Comparison of ENCODE assay signal across 25 cellular contexts in genomic region chr12:12796928-12797788, GRCh38.
"Had no signal": no experiment of that assay in that cellular context is flagged by ENCODE, and none has a peak within 500 bp of the region (broad histone marks: within the 10 kb centered on the region; RNA-seq: fewer than 3 reads in every experiment).

No MANE protein-coding gene starts in this region.

- H3K27me3 ChIP-seq: gastrocnemius medialis, right atrium auricular region, spleen, testis, vagina had no signal

- H3K4me3 ChIP-seq: gastrocnemius medialis, left ventricle myocardium inferior, lung, right atrium auricular region, spleen, testis, vagina had no signal

- H3K36me3 Mint-ChIP-seq: T-cell had no signal

- DNase-seq: activated CD4-positive, alpha-beta memory T cell treated with anti-CD3 and anti-CD28 coated beads, Interleukin-2, amount 10 ng/mL, durations not matched to agents 7 days and 5 days; activated CD4-positive, alpha-beta T cell treated with anti-CD3 and anti-CD28 coated beads, Interleukin-2, amount 10 ng/mL, durations not matched to agents 24 days and 14 days; activated CD8-positive, alpha-beta memory T cell treated with anti-CD3 and anti-CD28 coated beads, Interleukin-2, amount 50 U/mL, for 48 hours; activated gamma-delta T cell; activated naive CD4-positive, alpha-beta T cell treated with anti-CD3 and anti-CD28 coated beads, Interleukin-2, amount 10 ng/mL, durations not matched to agents 7 days and 5 days; activated T-cell treated with anti-CD3 and anti-CD28 coated beads, Interleukin-2, amount 50 U/mL, for 24 hours; dermis blood vessel endothelial cell; effector CD8-positive, alpha-beta T cell; gastrocnemius medialis; glutamatergic neuron; islet precursor cell; left ventricle myocardium inferior; spleen; stimulated activated naive CD4-positive, alpha-beta T cell treated with Interleukin-2 at 50 U/mL for 16 hours; T-cell; testis; trophoblast cell had no signal

- H3K4me3 Mint-ChIP-seq: activated CD4-positive, alpha-beta memory T cell treated with anti-CD3 and anti-CD28 coated beads, Interleukin-2, amount 10 ng/mL, durations not matched to agents 7 days and 5 days; activated CD4-positive, alpha-beta T cell treated with anti-CD3 and anti-CD28 coated beads, Interleukin-2, amount 10 ng/mL, durations not matched to agents 24 days and 14 days; activated naive CD4-positive, alpha-beta T cell treated with anti-CD3 and anti-CD28 coated beads, Interleukin-2, amount 10 ng/mL, durations not matched to agents 7 days and 5 days; activated T-cell treated with anti-CD3 and anti-CD28 coated beads, Interleukin-2, amount 50 U/mL, for 24 hours; neural crest cell; T-cell had no signal

- H3K9me3 Mint-ChIP-seq: activated CD4-positive, alpha-beta memory T cell treated with anti-CD3 and anti-CD28 coated beads, Interleukin-2, amount 10 ng/mL, durations not matched to agents 7 days and 5 days; activated T-cell treated with anti-CD3 and anti-CD28 coated beads, Interleukin-2, amount 50 U/mL, for 24 hours; neural crest cell; T-cell had no signal

- H3K27ac Mint-ChIP-seq: activated CD4-positive, alpha-beta memory T cell treated with anti-CD3 and anti-CD28 coated beads, Interleukin-2, amount 10 ng/mL, durations not matched to agents 7 days and 5 days; activated CD4-positive, alpha-beta T cell treated with anti-CD3 and anti-CD28 coated beads, Interleukin-2, amount 10 ng/mL, durations not matched to agents 24 days and 14 days; activated T-cell treated with anti-CD3 and anti-CD28 coated beads, Interleukin-2, amount 50 U/mL, for 24 hours; T-cell had no signal

- H3K4me1 ChIP-seq: spleen had no signal

- H3K27me3 Mint-ChIP-seq: activated CD4-positive, alpha-beta memory T cell treated with anti-CD3 and anti-CD28 coated beads, Interleukin-2, amount 10 ng/mL, durations not matched to agents 7 days and 5 days; activated CD4-positive, alpha-beta T cell treated with anti-CD3 and anti-CD28 coated beads, Interleukin-2, amount 10 ng/mL, durations not matched to agents 24 days and 14 days; activated naive CD4-positive, alpha-beta T cell treated with anti-CD3 and anti-CD28 coated beads, Interleukin-2, amount 10 ng/mL, durations not matched to agents 7 days and 5 days; activated T-cell treated with anti-CD3 and anti-CD28 coated beads, Interleukin-2, amount 50 U/mL, for 24 hours; T-cell had no signal

- FAIRE-seq: bronchial epithelial cell, colon, TTC549 had no signal

- H3K9me3 ChIP-seq: gastrocnemius medialis, left ventricle myocardium inferior, right atrium auricular region, spleen, testis, vagina had no signal

- H3K36me3 ChIP-seq: gastrocnemius medialis, left ventricle myocardium inferior, right atrium auricular region, spleen, vagina had no signal

- H3K27ac ChIP-seq: gastrocnemius medialis, left ventricle myocardium inferior, right atrium auricular region, spleen, testis, vagina, VCaP had no signal
